8 cellular contexts compared by ENCODE assay signal in genomic region chr7:44637788-44638594, GRCh38. TPM values are rescaled to one million over a fixed set of nuclear protein-coding genes. Genes with fewer than 3 reads are reported as not detected.
DNase-seq lines count a peak whose midpoint lies in the region; ATAC-seq and TF ChIP-seq lines count a peak whose summit lies in the region.

No MANE protein-coding gene starts in this region.

- peak; percentile 47 for ATAC-seq in GM21576 (IDR thresholded peaks at IDR 0.05; ENCODE audit: unreplicated experiment)

- DNase-seq in CD8-positive, alpha-beta memory T cell, result peak; percentile 59 to 91 (median 71)
- DNase-seq in activated CD4-positive, alpha-beta T cell treated with anti-CD3 and anti-CD28 coated beads, Interleukin-2, amount 50 U/mL, for 1 hour, result peak; percentile 72
- DNase-seq in osteoblast (ENCODE audit: insufficient read length, low spot score, missing footprints), result peak; percentile 86
- no peak for DNase-seq in type B pancreatic cell (ENCODE audit: extremely low spot score, unreplicated experiment)
- no peak for DNase-seq in GM19240 (ENCODE audit: insufficient read length, low spot score)

- H4K20me1 ChIP-seq in osteoblast (ENCODE audit: insufficient read depth, low read length), result no peaks in the 10 kb centered on the region

- H3K4me1 ChIP-seq in CD8-positive, alpha-beta memory T cell (ENCODE audit: insufficient read depth, low read length), result peaks cover 89% of the 10 kb centered on the region
- H3K4me1 ChIP-seq in duodenal mucosa (ENCODE audit: control insufficient read depth in 1 of 2, insufficient read depth in 2 of 2, low read length in 2 of 2) (peaks cover 74 to 75% of the 10 kb centered on the region in 2 donors), osteoblast (ENCODE audit: insufficient read depth, low read length) (peaks cover 52% of the 10 kb centered on the region)

- H3K27ac Mint-ChIP-seq in CD8-positive, alpha-beta memory T cell, result peak overlapping the region; percentile 94 to 100 (median 100)
- H3K27ac Mint-ChIP-seq in IgD-negative memory B cell, result peak overlapping the region; percentile 91 to 98 (median 93)
- peak overlapping the region; percentile 98 for H3K27ac Mint-ChIP-seq in type B pancreatic cell

- H3K4me3 Mint-ChIP-seq in CD8-positive, alpha-beta memory T cell, result peak overlapping the region; percentile 43 to 94 (median 87)
- H3K4me3 Mint-ChIP-seq in IgD-negative memory B cell, result peak overlapping the region; percentile 62 to 85 (median 76)
- H3K4me3 Mint-ChIP-seq in type B pancreatic cell, result peak overlapping the region; percentile 78

- no peaks in the 10 kb centered on the region for H3K36me3 ChIP-seq in CD8-positive, alpha-beta memory T cell (ENCODE audit: insufficient read depth, low read length)
- H3K36me3 ChIP-seq in duodenal mucosa (ENCODE audit: control insufficient read depth in 1 of 2, insufficient read depth in 2 of 2, low read length in 2 of 2), result peaks cover 0 to 6% of the 10 kb centered on the region in 2 donors
- H3K36me3 ChIP-seq in osteoblast (ENCODE audit: insufficient read depth, low read length), result no peaks in the 10 kb centered on the region

- CTCF ChIA-PET in CD8-positive, alpha-beta memory T cell (lab: Charles Lee), result interaction anchor here (0.9 to 3.2 kb wide), 7 partner anchors 9 to 209 kb away, joined by 3 to 26 read pairs (median 4); partner anchors contain the start of genes OGDH and TMED4

- POLR2A ChIA-PET in CD8-positive, alpha-beta memory T cell (lab: Charles Lee), result interaction anchor here (0.6 to 10.1 kb wide), 6 partner anchors 32 to 210 kb away, joined by 3 to 126 read pairs (median 6); partner anchors contain the start of genes H2AZ2, OGDH and TMED4

- no peaks in the 10 kb centered on the region for H3K9me3 ChIP-seq in CD8-positive, alpha-beta memory T cell (ENCODE audit: low read length)
- no peaks in the 10 kb centered on the region for H3K9me3 ChIP-seq in duodenal mucosa (ENCODE audit: control insufficient read depth in 1 of 2, low read length in 2 of 2)
- H3K9me3 ChIP-seq in osteoblast (ENCODE audit: low read depth, low read length), result no peaks in the 10 kb centered on the region

- peaks cover 0 to 8% (median 4%) of the 10 kb centered on the region in 3 donors for H3K36me3 Mint-ChIP-seq in CD8-positive, alpha-beta memory T cell
- H3K36me3 Mint-ChIP-seq in IgD-negative memory B cell (no peaks in the 10 kb centered on the region), type B pancreatic cell (peaks cover 14% of the 10 kb centered on the region)

- peaks cover 32% of the 10 kb centered on the region for H3K79me2 ChIP-seq in osteoblast (ENCODE audit: insufficient read depth, low read length)

- H3K27ac ChIP-seq in CD8-positive, alpha-beta memory T cell (ENCODE audit: low read depth, low read length), result peak overlapping the region; percentile 90
- H3K27ac ChIP-seq in duodenal mucosa (ENCODE audit: low read depth, low read length) (peak overlapping the region; percentile 91), osteoblast (ENCODE audit: low read depth, low read length) (peak overlapping the region; percentile 99)

- H3K9ac ChIP-seq in duodenal mucosa (ENCODE audit: low read depth in 1 of 2, low read length in 2 of 2), result peak overlapping the region; percentile 65 to 74

- TF ChIP-seq CTCF in osteoblast (IDR thresholded peaks at IDR 0.05; ENCODE audit: extremely low read depth, low read depth, low read length), result no peak
- TF ChIP-seq CTCF in type B pancreatic cell (conservative IDR thresholded peaks at IDR 0.05), result no peak

- peaks cover 81 to 92% (median 90%) of the 10 kb centered on the region in 3 donors for H3K4me1 Mint-ChIP-seq in CD8-positive, alpha-beta memory T cell
- H3K4me1 Mint-ChIP-seq in IgD-negative memory B cell, result peaks cover 51 to 60% (median 52%) of the 10 kb centered on the region in 3 donors
- peaks cover 40% of the 10 kb centered on the region for H3K4me1 Mint-ChIP-seq in type B pancreatic cell (ENCODE audit: unreplicated experiment)

- H3K27me3 Mint-ChIP-seq in CD8-positive, alpha-beta memory T cell, result peaks cover 0 to 2% of the 10 kb centered on the region in 2 donors
- peaks cover 1% of the 10 kb centered on the region for H3K27me3 Mint-ChIP-seq in IgD-negative memory B cell
- H3K27me3 Mint-ChIP-seq in type B pancreatic cell, result no peaks in the 10 kb centered on the region

- H3K4me2 ChIP-seq in osteoblast (ENCODE audit: insufficient read depth, low read length), result peak overlapping the region; percentile 28

- no peak overlapping the region for H2AFZ ChIP-seq in osteoblast (ENCODE audit: low read length)

- no peaks in the 10 kb centered on the region for H3K27me3 ChIP-seq in CD8-positive, alpha-beta memory T cell (ENCODE audit: insufficient read depth, low read length, poor library complexity, severe bottlenecking)
- H3K27me3 ChIP-seq in duodenal mucosa (ENCODE audit: control insufficient read depth in 1 of 2, insufficient read depth in 2 of 2, low read length in 2 of 2) (no peaks in the 10 kb centered on the region), osteoblast (ENCODE audit: insufficient read depth, low read length) (no peaks in the 10 kb centered on the region)

- no peaks in the 10 kb centered on the region for H3K9me3 Mint-ChIP-seq in CD8-positive, alpha-beta memory T cell
- H3K9me3 Mint-ChIP-seq in IgD-negative memory B cell (no peaks in the 10 kb centered on the region), type B pancreatic cell (no peaks in the 10 kb centered on the region)

- H3K4me3 ChIP-seq in CD8-positive, alpha-beta memory T cell (ENCODE audit: low read length), result peak overlapping the region; percentile 24
- peak overlapping the region in 1 of 2 donors; percentile 45 for H3K4me3 ChIP-seq in duodenal mucosa (ENCODE audit: low read depth in 1 of 2, low read length in 2 of 2)
- H3K4me3 ChIP-seq in osteoblast (ENCODE audit: insufficient read depth, low read length), result no peak overlapping the region

RNA-seq across cellular contexts. Expression of gene OGDH, which starts 31.6 kb away (rescaled TPM):
- total RNA-seq in CD8-positive, alpha-beta memory T cell, result 10 to 100 TPM; 92.8 to 93.8 TPM
- polyA plus RNA-seq in CD8-positive, alpha-beta memory T cell, result 58.3 TPM
- 26.6 TPM for polyA plus RNA-seq in IgD-negative memory B cell
- total RNA-seq in osteoblast (59.2 and 64.4 TPM in 2 replicates), type B pancreatic cell (ENCODE audit: low replicate concordance) (92.8 and 122 TPM in 2 replicates)

RNA-seq across cellular contexts. Expression of gene TMED4, which starts 56.0 kb away (rescaled TPM):
- total RNA-seq in CD8-positive, alpha-beta memory T cell, result 10 to 100 TPM; 78.8 to 80.5 TPM
- 84.3 TPM for polyA plus RNA-seq in CD8-positive, alpha-beta memory T cell
- 59.9 TPM for polyA plus RNA-seq in IgD-negative memory B cell
- total RNA-seq in osteoblast (84.3 and 90.1 TPM in 2 replicates), type B pancreatic cell (ENCODE audit: low replicate concordance) (92.8 and 97.1 TPM in 2 replicates)

Comparison
In these comparisons a context has a peak if more than half of its experiments do, and no peak if none do; other contexts are left out.
1. DNase-seq: peak in CD8-positive, alpha-beta memory T cell (5 of 5), activated CD4-positive, alpha-beta T cell treated with anti-CD3 and anti-CD28 coated beads, Interleukin-2, amount 50 U/mL, for 1 hour (single experiment) and osteoblast (single experiment); none in type B pancreatic cell (single experiment) and GM19240 (single experiment).
2. Peak in every context shown above with its lines, with median percentiles within 50 percentile points of each other: H3K27ac ChIP-seq, H3K27ac Mint-ChIP-seq and H3K4me3 Mint-ChIP-seq.